ENCODE assay signal across 1 cellular context in genomic region chr20:63846938-63847373, GRCh38.
A peak's percentile ranks its signal among the peaks of the same experiment; 100 is the strongest.
TF ChIP-seq lines count a peak whose summit lies in the region.

No MANE protein-coding gene starts in this region.

TF ChIP-seq in K562, 482 proteins besides CTCF, POLR2A, EP300 and RAD21 (continues in another document):
- no peak for TF ChIP-seq ZBTB49 (CRISPR knock-in tag; IDR thresholded peaks at IDR 0.05; ENCODE audit: borderline replicate concordance)
- TF ChIP-seq POLR2AphosphoS5 (IDR thresholded peaks at IDR 0.05; ENCODE audit: control insufficient read depth, insufficient read depth, low read depth, low read length) = no peak
- no peak for TF ChIP-seq ZNF551 (CRISPR knock-in tag; IDR thresholded peaks at IDR 0.05)
- TF ChIP-seq POLR2H (tag; IDR thresholded peaks at IDR 0.05; ENCODE audit: low read depth) = no peak
- TF ChIP-seq ZNF134 (CRISPR knock-in tag; conservative IDR thresholded peaks at IDR 0.05) = no peak
- no peak for TF ChIP-seq POLR2AphosphoS2 (IDR thresholded peaks at IDR 0.05; ENCODE audit: low read length)
- TF ChIP-seq E2F8 (IDR thresholded peaks at IDR 0.05; ENCODE audit: low read depth, partially characterized antibody) = no peak
- no peak for TF ChIP-seq FOXA3 (CRISPR knock-in tag; conservative IDR thresholded peaks at IDR 0.05 in 1 of 2, IDR thresholded peaks at IDR 0.05 in 1 of 2)
- TF ChIP-seq MCM7 (IDR thresholded peaks at IDR 0.05) = peak; percentile 36 to 79; a peak in 1 of 4 replicates
- TF ChIP-seq HBP1 (CRISPR knock-in tag; IDR thresholded peaks at IDR 0.05) = peak; percentile 91
- TF ChIP-seq HSF4 (CRISPR knock-in tag; IDR thresholded peaks at IDR 0.05; ENCODE audit: borderline replicate concordance) = no peak
- no peak for TF ChIP-seq ETV5 (CRISPR knock-in tag; IDR thresholded peaks at IDR 0.05; ENCODE audit: low read depth)
- no peak for TF ChIP-seq BHLHE40 (IDR thresholded peaks at IDR 0.05; ENCODE audit: low read length)
- no peak for TF ChIP-seq SRSF7 (optimal IDR thresholded peaks at IDR 0.05; ENCODE audit: low read depth, low read length)
- TF ChIP-seq TFE3 (CRISPR knock-in tag; IDR thresholded peaks at IDR 0.05) = no peak
- no peak for TF ChIP-seq CBFA2T2 (conservative IDR thresholded peaks at IDR 0.05)
- TF ChIP-seq AFF4 (CRISPR knock-in tag; IDR thresholded peaks at IDR 0.05) = no peak
- TF ChIP-seq ATF3 (IDR thresholded peaks at IDR 0.05) = no peak
- TF ChIP-seq ATF3 (CRISPR knock-in tag; conservative IDR thresholded peaks at IDR 0.05) = no peak
- TF ChIP-seq HMG20B (CRISPR knock-in tag; IDR thresholded peaks at IDR 0.05) = no peak
- no peak for TF ChIP-seq PTTG1 (tag; IDR thresholded peaks at IDR 0.05; ENCODE audit: low read depth)
- peak; percentile 81 for TF ChIP-seq EHMT2 (IDR thresholded peaks at IDR 0.05)
- TF ChIP-seq MLLT1 (IDR thresholded peaks at IDR 0.05) = peak; percentile 85 to 88
- TF ChIP-seq CBX8 (IDR thresholded peaks at IDR 0.05; ENCODE audit: borderline replicate concordance, extremely low read depth, low read depth, low read length, poor library complexity, severe bottlenecking) = no peak
- no peak for TF ChIP-seq RBM22 (IDR thresholded peaks at IDR 0.05; ENCODE audit: low read depth, low read length, poor library complexity, severe bottlenecking)
- peak; percentile 23 for TF ChIP-seq PKNOX1 (IDR thresholded peaks at IDR 0.05)
- TF ChIP-seq TCF7 (IDR thresholded peaks at IDR 0.05; ENCODE audit: borderline replicate concordance) = no peak
- TF ChIP-seq RFX7 (CRISPR knock-in tag; IDR thresholded peaks at IDR 0.05) = no peak
- no peak for TF ChIP-seq PATZ1 (CRISPR knock-in tag; IDR thresholded peaks at IDR 0.05; ENCODE audit: borderline replicate concordance)
- no peak for TF ChIP-seq IRF1 (CRISPR knock-in tag; IDR thresholded peaks at IDR 0.05; ENCODE audit: borderline replicate concordance)
- TF ChIP-seq ZFP91 (CRISPR knock-in tag; IDR thresholded peaks at IDR 0.05) = no peak
- TF ChIP-seq ZC3H11A (IDR thresholded peaks at IDR 0.05; ENCODE audit: low read depth, low read length) = no peak
- TF ChIP-seq ZNF12 (CRISPR knock-in tag; IDR thresholded peaks at IDR 0.05) = no peak
- no peak for TF ChIP-seq PCBP2 (IDR thresholded peaks at IDR 0.05; ENCODE audit: low read depth, low read length, poor library complexity, severe bottlenecking)
- no peak for TF ChIP-seq RHOXF2B (CRISPR knock-in tag; conservative IDR thresholded peaks at IDR 0.05)
- TF ChIP-seq CGGBP1 (CRISPR knock-in tag; IDR thresholded peaks at IDR 0.05) = no peak
- no peak for TF ChIP-seq GABPB2 (CRISPR knock-in tag; conservative IDR thresholded peaks at IDR 0.05)
